In the genomic region with DNA sequence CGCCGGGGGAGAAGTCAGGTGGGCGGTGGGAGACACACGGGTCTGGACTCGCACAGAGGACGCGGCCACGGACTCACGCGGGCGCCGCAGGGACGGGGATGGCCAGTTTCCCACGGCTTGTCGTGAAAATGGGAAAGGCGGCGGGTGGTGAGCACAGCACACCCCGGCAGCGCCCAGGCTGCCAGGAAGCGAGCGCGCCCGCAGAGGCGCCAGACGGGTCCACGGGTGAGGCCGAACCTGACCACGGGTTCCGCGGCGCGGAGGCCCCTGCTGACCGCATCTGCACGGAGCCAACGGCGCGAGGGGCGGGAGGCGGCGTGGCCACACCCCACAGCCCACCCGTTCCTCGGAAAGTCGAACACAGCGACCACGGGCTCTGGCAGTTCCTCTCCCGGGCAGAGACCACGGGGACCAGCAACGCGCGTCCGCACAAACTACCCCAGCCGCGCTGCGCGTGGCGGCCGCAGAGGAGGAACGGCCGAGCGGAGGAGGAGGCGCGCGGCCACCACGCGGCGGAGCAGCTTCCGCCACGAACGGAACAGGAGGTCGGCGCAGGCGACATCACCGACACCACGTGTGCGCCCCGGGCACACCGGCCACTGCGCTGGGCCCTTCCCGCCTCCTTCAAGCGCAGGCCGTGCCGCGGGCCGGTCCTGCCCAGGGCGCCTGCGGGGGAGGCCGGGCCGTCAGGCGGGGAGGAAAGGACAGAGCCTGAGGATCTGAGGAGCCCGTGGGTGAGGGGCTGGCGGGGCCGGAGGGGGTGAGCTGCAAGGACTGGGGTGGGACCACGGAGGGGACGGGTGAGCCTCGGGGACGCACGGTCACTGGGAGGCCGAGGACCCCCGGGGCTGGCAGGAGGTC, we compare ENCODE assay signal across 1 cellular context.
A peak's percentile ranks its signal among the peaks of the same experiment; 100 is the strongest.
TF ChIP-seq lines count a peak whose summit lies in the region.

No MANE protein-coding gene starts in this region.

TF ChIP-seq in K562, 482 proteins besides CTCF, POLR2A, EP300 and RAD21:
- TF ChIP-seq TARDBP (IDR thresholded peaks at IDR 0.05) (no peak), POLR2G (IDR thresholded peaks at IDR 0.05; ENCODE audit: low read depth, low read length) (0 out of 2 replicates have a peak, but pooled peaks have one; percentile 24), ZNF561 (CRISPR knock-in tag; conservative IDR thresholded peaks at IDR 0.05) (no peak), GTF2F1 (IDR thresholded peaks at IDR 0.05; ENCODE audit: low read depth, low read length) (no peak), TBP (optimal IDR thresholded peaks at IDR 0.05; ENCODE audit: low read depth, low read length) (no peak), TCF3 (CRISPR knock-in tag; IDR thresholded peaks at IDR 0.05) (no peak), FOSL1 (tag; conservative IDR thresholded peaks at IDR 0.05) (no peak), TEAD2 (tag; IDR thresholded peaks at IDR 0.05) (no peak), SIN3B (IDR thresholded peaks at IDR 0.05; ENCODE audit: low read depth) (no peak), MCM2 (IDR thresholded peaks at IDR 0.05; ENCODE audit: low read depth) (no peak), ZNF778 (CRISPR knock-in tag; IDR thresholded peaks at IDR 0.05) (no peak), RBFOX2 (IDR thresholded peaks at IDR 0.05; ENCODE audit: low read depth, low read length) (peak; percentile 26; the same call in 1 of the 2 replicates), KLF1 (tag; IDR thresholded peaks at IDR 0.05) (no peak), NCOA4 (IDR thresholded peaks at IDR 0.05; ENCODE audit: partially characterized antibody) (no peak), ELF1 (tag; IDR thresholded peaks at IDR 0.05) (no peak), ZNF12 (CRISPR knock-in tag; IDR thresholded peaks at IDR 0.05) (no peak), DMBX1 (CRISPR knock-in tag; IDR thresholded peaks at IDR 0.05; ENCODE audit: borderline replicate concordance) (no peak), CHD1 (IDR thresholded peaks at IDR 0.05; ENCODE audit: low read length) (no peak), SRF (CRISPR knock-in tag; IDR thresholded peaks at IDR 0.05) (no peak), ZEB2 (IDR thresholded peaks at IDR 0.05) (no peak), ZC3H8 (IDR thresholded peaks at IDR 0.05) (no peak)
- TF ChIP-seq, protein P1, sequence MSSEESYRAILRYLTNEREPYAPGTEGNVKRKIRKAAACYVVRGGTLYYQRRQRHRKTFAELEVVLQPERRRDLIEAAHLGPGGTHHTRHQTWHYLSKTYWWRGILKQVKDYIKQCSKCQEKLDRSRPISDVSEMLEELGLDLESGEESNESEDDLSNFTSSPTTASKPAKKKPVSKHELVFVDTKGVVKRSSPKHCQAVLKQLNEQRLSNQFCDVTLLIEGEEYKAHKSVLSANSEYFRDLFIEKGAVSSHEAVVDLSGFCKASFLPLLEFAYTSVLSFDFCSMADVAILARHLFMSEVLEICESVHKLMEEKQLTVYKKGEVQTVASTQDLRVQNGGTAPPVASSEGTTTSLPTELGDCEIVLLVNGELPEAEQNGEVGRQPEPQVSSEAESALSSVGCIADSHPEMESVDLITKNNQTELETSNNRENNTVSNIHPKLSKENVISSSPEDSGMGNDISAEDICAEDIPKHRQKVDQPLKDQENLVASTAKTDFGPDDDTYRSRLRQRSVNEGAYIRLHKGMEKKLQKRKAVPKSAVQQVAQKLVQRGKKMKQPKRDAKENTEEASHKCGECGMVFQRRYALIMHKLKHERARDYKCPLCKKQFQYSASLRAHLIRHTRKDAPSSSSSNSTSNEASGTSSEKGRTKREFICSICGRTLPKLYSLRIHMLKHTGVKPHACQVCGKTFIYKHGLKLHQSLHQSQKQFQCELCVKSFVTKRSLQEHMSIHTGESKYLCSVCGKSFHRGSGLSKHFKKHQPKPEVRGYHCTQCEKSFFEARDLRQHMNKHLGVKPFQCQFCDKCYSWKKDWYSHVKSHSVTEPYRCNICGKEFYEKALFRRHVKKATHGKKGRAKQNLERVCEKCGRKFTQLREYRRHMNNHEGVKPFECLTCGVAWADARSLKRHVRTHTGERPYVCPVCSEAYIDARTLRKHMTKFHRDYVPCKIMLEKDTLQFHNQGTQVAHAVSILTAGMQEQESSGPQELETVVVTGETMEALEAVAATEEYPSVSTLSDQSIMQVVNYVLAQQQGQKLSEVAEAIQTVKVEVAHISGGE (CRISPR knock-in tag; IDR thresholded peaks at IDR 0.05): no peak
- TF ChIP-seq, protein P2, sequence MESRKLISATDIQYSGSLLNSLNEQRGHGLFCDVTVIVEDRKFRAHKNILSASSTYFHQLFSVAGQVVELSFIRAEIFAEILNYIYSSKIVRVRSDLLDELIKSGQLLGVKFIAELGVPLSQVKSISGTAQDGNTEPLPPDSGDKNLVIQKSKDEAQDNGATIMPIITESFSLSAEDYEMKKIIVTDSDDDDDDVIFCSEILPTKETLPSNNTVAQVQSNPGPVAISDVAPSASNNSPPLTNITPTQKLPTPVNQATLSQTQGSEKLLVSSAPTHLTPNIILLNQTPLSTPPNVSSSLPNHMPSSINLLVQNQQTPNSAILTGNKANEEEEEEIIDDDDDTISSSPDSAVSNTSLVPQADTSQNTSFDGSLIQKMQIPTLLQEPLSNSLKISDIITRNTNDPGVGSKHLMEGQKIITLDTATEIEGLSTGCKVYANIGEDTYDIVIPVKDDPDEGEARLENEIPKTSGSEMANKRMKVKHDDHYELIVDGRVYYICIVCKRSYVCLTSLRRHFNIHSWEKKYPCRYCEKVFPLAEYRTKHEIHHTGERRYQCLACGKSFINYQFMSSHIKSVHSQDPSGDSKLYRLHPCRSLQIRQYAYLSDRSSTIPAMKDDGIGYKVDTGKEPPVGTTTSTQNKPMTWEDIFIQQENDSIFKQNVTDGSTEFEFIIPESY (CRISPR knock-in tag; IDR thresholded peaks at IDR 0.05): peak; percentile 93
- TF ChIP-seq, protein P3, sequence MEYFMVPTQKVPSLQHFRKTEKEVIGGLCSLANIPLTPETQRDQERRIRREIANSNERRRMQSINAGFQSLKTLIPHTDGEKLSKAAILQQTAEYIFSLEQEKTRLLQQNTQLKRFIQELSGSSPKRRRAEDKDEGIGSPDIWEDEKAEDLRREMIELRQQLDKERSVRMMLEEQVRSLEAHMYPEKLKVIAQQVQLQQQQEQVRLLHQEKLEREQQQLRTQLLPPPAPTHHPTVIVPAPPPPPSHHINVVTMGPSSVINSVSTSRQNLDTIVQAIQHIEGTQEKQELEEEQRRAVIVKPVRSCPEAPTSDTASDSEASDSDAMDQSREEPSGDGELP (CRISPR knock-in tag; IDR thresholded peaks at IDR 0.05; ENCODE audit: borderline replicate concordance): no peak
- TF ChIP-seq, protein P4, sequence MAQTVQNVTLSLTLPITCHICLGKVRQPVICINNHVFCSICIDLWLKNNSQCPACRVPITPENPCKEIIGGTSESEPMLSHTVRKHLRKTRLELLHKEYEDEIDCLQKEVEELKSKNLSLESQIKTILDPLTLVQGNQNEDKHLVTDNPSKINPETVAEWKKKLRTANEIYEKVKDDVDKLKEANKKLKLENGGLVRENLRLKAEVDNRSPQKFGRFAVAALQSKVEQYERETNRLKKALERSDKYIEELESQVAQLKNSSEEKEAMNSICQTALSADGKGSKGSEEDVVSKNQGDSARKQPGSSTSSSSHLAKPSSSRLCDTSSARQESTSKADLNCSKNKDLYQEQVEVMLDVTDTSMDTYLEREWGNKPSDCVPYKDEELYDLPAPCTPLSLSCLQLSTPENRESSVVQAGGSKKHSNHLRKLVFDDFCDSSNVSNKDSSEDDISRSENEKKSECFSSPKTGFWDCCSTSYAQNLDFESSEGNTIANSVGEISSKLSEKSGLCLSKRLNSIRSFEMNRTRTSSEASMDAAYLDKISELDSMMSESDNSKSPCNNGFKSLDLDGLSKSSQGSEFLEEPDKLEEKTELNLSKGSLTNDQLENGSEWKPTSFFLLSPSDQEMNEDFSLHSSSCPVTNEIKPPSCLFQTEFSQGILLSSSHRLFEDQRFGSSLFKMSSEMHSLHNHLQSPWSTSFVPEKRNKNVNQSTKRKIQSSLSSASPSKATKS (CRISPR knock-in tag; IDR thresholded peaks at IDR 0.05): no peak
